In the genomic region with DNA sequence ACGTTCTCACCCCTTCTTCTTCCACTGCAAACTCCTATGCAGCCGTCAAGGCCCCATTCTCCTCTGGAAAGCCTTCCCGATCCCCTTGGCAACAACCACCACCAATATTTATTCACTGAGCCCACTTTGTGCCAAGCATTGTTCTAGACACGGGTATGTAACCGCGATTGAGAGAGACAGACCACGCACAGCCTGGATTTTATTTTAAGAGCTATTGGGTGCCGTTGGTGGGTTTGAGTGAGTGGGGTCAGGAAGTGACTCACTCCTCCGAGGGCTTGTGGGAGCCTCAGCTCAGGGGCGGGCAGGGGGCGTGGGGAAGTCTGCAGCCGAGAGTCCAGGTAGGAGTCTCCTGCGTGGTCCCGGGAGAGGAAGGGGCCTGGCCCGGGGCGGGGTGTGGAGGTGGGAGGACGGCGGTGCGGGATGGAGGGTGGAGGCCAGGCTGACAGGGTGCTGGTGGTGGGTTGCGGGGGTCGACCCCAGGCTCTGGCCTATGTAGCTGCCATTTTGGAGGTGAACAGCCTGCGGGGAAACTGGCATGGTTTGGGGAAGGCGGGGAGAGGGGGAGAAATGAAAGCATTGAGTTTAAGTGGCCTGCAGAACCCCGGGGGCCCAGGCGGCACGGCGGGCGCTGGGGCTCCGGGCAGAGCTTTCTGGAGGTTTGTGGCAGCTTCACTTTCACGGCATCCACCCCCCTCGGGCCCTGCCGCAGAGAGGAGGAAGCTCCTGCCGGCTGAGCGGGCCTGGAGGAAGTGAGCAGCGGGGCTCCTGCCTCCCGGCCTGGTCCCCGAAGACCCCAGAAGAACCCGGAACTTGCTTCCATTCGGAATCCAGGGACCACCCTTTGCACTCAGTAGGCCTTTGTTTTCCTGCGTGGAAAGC, we compare ENCODE assay signal across 9 cellular contexts. TPM values are rescaled to one million over a fixed set of nuclear protein-coding genes. Genes with fewer than 3 reads are reported as not detected.
DNase-seq lines count a peak whose midpoint lies in the region; ATAC-seq and TF ChIP-seq lines count a peak whose summit lies in the region.
"Had no signal": no experiment of that assay in that cellular context is flagged by ENCODE, and none has a peak within 500 bp of the region (broad histone marks: within the 10 kb centered on the region; RNA-seq: fewer than 3 reads in every experiment).

No MANE protein-coding gene starts in this region.

- peak; percentile 36 to 75 (median 60) for DNase-seq in CD4-positive, alpha-beta T cell
- peak; percentile 15 for DNase-seq in M059J (ENCODE audit: low read depth)
- DNase-seq in activated CD8-positive, alpha-beta memory T cell treated with anti-CD3 and anti-CD28 coated beads, Interleukin-2, amount 50 U/mL, for 48 hours = peak; percentile 79
- peak; percentile 60 for DNase-seq in left ventricle myocardium superior
- peak; percentile 44 for DNase-seq in stimulated activated CD8-positive, alpha-beta memory T cell treated with anti-CD3 and anti-CD28 coated beads, Interleukin-2, amount 100 ng/mL, for 1 hour (ENCODE audit: low read depth in 2 of 2)
- no peak for DNase-seq in MG63
- no peak for DNase-seq in NCI-H2227 treated with DMSO at 0.1 percent for 48 hours (lab: John Stamatoyannopoulos, UW)

- intact Hi-C loops in CD4-positive, alpha-beta T cell (cut with DNase I, micrococcal nuclease) = loop anchor here (2.0 to 10.0 kb wide), 7 partner anchors 99 to 484 kb away; partner anchors contain the start of genes RTL6 (in 1 of the 2) and SAMM50 (in 1 of the 2)
- intact Hi-C loops in left ventricle myocardium superior (cut with micrococcal nuclease) = no loop called here

- no peaks in the 10 kb centered on the region for H3K36me3 ChIP-seq in MG63

- no peak for TF ChIP-seq CTCF in CD4-positive, alpha-beta T cell (IDR thresholded peaks at IDR 0.05)

- no peaks in the 10 kb centered on the region for H3K9me3 ChIP-seq in CD4-positive, alpha-beta T cell (ENCODE audit: control insufficient read depth, low read length)
- no peaks in the 10 kb centered on the region for H3K9me3 ChIP-seq in MG63

- H3K27ac ChIP-seq in CD4-positive, alpha-beta T cell (ENCODE audit: low read depth, low read length) = peak overlapping the region; percentile 77

- peak overlapping the region; percentile 88 for H3K27ac Mint-ChIP-seq in CD4-positive, alpha-beta T cell

- peak; percentile 81 for ATAC-seq in CD4-positive, alpha-beta T cell (ENCODE audit: poor library complexity)
- ATAC-seq in left ventricle myocardium superior (peak; percentile 63), GM21528 (IDR thresholded peaks at IDR 0.05; ENCODE audit: low FRiP score, unreplicated experiment) (no peak)

- no peaks in the 10 kb centered on the region for H3K27me3 ChIP-seq in CD4-positive, alpha-beta T cell (ENCODE audit: control insufficient read depth, insufficient read depth, low read length)
- no peaks in the 10 kb centered on the region for H3K27me3 ChIP-seq in MG63

- H3K4me3 Mint-ChIP-seq in CD4-positive, alpha-beta T cell = peak overlapping the region; percentile 85

- peaks cover 40% of the 10 kb centered on the region for H3K4me1 Mint-ChIP-seq in CD4-positive, alpha-beta T cell (ENCODE audit: low read depth)

- CTCF ChIA-PET in CD4-positive, alpha-beta T cell (lab: Charles Lee) = interaction anchor here (1.0 to 3.6 kb wide), 2 partner anchors 12 to 188 kb away, joined by 3 to 10 read pairs; no protein-coding TSS in a partner anchor

- H3K27me3 Mint-ChIP-seq in CD4-positive, alpha-beta T cell = no peaks in the 10 kb centered on the region

- POLR2A ChIA-PET in CD4-positive, alpha-beta T cell (lab: Charles Lee) = interaction anchor here (0.6 to 1.9 kb wide), 17 partner anchors 9 to 994 kb away, joined by 3 to 9 read pairs (median 3); partner anchors contain the start of genes SAMM50 and TTLL12

- H3K36me3 Mint-ChIP-seq in CD4-positive, alpha-beta T cell (ENCODE audit: low read depth) = peaks cover 16% of the 10 kb centered on the region
- H3K36me3 Mint-ChIP-seq: brain had no signal

- H3K4me3 ChIP-seq in MG63 = no peak overlapping the region

- no peaks in the 10 kb centered on the region for H3K9me3 Mint-ChIP-seq in CD4-positive, alpha-beta T cell

RNA-seq across cellular contexts. Expression of gene PARVG, which starts 0.5 kb away (rescaled TPM):
- total RNA-seq in CD4-positive, alpha-beta T cell = 100 to 1,000 TPM; 142 to 146 TPM
- not detected in 2 replicates for total RNA-seq in M059J (2014; rRNA removed; shearing (Covaris generic))
- 3.5 TPM for total RNA-seq in left ventricle myocardium superior
- total RNA-seq in MG63 (2014; rRNA removed; shearing (Covaris generic); ENCODE audit: low replicate concordance) = not detected in 2 replicates

Comparison
In these comparisons a context has a peak if more than half of its experiments do, and no peak if none do; other contexts are left out.
1. DNase-seq: peak in CD4-positive, alpha-beta T cell (10 of 10), M059J (single experiment), activated CD8-positive, alpha-beta memory T cell treated with anti-CD3 and anti-CD28 coated beads, Interleukin-2, amount 50 U/mL, for 48 hours (single experiment), left ventricle myocardium superior (single experiment) and stimulated activated CD8-positive, alpha-beta memory T cell treated with anti-CD3 and anti-CD28 coated beads, Interleukin-2, amount 100 ng/mL, for 1 hour (2 of 2); none in MG63 (single experiment) and NCI-H2227 treated with DMSO at 0.1 percent for 48 hours (single experiment).
2. RNA of gene PARVG, which starts 0.5 kb away (total RNA-seq): 142 to 146 TPM in CD4-positive, alpha-beta T cell; 3.5 TPM in left ventricle myocardium superior (single experiment), not detected in M059J and not detected in MG63; every median in the first group is over 10 times any median in the second.